In the genomic region with DNA sequence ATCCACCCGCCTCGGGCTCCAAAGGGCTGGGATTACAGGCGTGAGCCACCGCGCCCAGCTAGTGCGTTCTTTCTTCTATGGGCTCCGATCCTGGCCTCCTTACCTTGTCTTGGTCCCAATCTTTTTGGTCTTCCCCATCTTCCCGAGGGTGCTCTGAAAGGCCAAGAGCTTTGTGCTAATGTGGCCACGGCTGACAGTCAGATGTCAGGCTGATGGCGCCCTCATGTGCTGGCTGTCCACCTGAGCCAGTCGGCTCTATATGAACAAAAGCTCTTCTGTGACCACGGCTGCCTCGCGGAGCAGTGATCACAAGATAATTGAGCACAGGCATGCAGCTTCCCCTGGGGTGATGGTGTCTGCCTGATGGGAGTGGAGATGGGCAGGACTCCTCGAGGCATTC, we compare ENCODE assay signal across 9 cellular contexts. TPM values are rescaled to one million over a fixed set of nuclear protein-coding genes. Genes with fewer than 3 reads are reported as not detected.
DNase-seq lines count a peak whose midpoint lies in the region; TF ChIP-seq lines count a peak whose summit lies in the region.
"Had no signal": no experiment of that assay in that cellular context is flagged by ENCODE, and none has a peak within 500 bp of the region (broad histone marks: within the 10 kb centered on the region; RNA-seq: fewer than 3 reads in every experiment).

No MANE protein-coding gene starts in this region.

- TF ChIP-seq CTCF in LNCaP clone FGC (IDR thresholded peaks at IDR 0.05; ENCODE audit: control insufficient read depth, extremely low read depth, insufficient read depth): peak; percentile 23; the same call in 1 of the 2 replicates
- peak; percentile 61 for TF ChIP-seq CTCF in VCaP (conservative IDR thresholded peaks at IDR 0.05)
- no peak for TF ChIP-seq CTCF in neural crest cell (conservative IDR thresholded peaks at IDR 0.05)

- POLR2A ChIA-PET in CD8-positive, alpha-beta memory T cell (lab: Charles Lee): no interaction called here

- no peaks in the 10 kb centered on the region for H3K36me3 ChIP-seq in CD8-positive, alpha-beta memory T cell (ENCODE audit: insufficient read depth, low read length)

- H3K4me3 ChIP-seq in LNCaP clone FGC (ENCODE audit: low read depth, low read length): no peak overlapping the region
- no peak overlapping the region for H3K4me3 ChIP-seq in CD8-positive, alpha-beta memory T cell (ENCODE audit: low read length)

- no peaks in the 10 kb centered on the region for H3K27me3 Mint-ChIP-seq in neural crest cell (ENCODE audit: low read depth)
- H3K27me3 Mint-ChIP-seq in activated T-cell treated with anti-CD3 and anti-CD28 coated beads, Interleukin-2, amount 50 U/mL, for 24 hours: peaks cover 8% of the 10 kb centered on the region
- H3K27me3 Mint-ChIP-seq in CD8-positive, alpha-beta memory T cell: peaks cover 3 to 12% of the 10 kb centered on the region in 2 donors

- H3K4me3 Mint-ChIP-seq in neural crest cell: peak overlapping the region; percentile 0
- no peak overlapping the region for H3K4me3 Mint-ChIP-seq in activated T-cell treated with anti-CD3 and anti-CD28 coated beads, Interleukin-2, amount 50 U/mL, for 24 hours
- no peak overlapping the region for H3K4me3 Mint-ChIP-seq in CD8-positive, alpha-beta memory T cell

- DNase-seq in DMS53 (lab: John Stamatoyannopoulos, UW) (peak; percentile 81), DMS53 treated with DMSO at 0.1 percent for 48 hours (lab: John Stamatoyannopoulos, UW; ENCODE audit: unreplicated experiment) (no peak), LNCaP clone FGC (ENCODE audit: low read depth) (no peak), neural crest cell (ENCODE audit: low read depth, low spot score) (peak; percentile 15), NCI-H1436 (lab: John Stamatoyannopoulos, UW) (no peak)
- DNase-seq in activated T-cell treated with anti-CD3 and anti-CD28 coated beads, Interleukin-2, amount 50 U/mL, for 24 hours: no peak
- no peak for DNase-seq in CD8-positive, alpha-beta memory T cell
- DNase-seq: NCI-H1694 had no signal

- H3K27ac Mint-ChIP-seq in neural crest cell (ENCODE audit: unreplicated experiment): no peak overlapping the region
- H3K27ac Mint-ChIP-seq in activated T-cell treated with anti-CD3 and anti-CD28 coated beads, Interleukin-2, amount 50 U/mL, for 24 hours: no peak overlapping the region
- H3K27ac Mint-ChIP-seq in CD8-positive, alpha-beta memory T cell: no peak overlapping the region

- no peaks in the 10 kb centered on the region for H3K9me3 Mint-ChIP-seq in neural crest cell
- no peaks in the 10 kb centered on the region for H3K9me3 Mint-ChIP-seq in activated T-cell treated with anti-CD3 and anti-CD28 coated beads, Interleukin-2, amount 50 U/mL, for 24 hours
- peaks cover 0 to 2% (median 0%) of the 10 kb centered on the region in 5 donors for H3K9me3 Mint-ChIP-seq in CD8-positive, alpha-beta memory T cell

- no peak overlapping the region for H3K27ac ChIP-seq in VCaP
- H3K27ac ChIP-seq in CD8-positive, alpha-beta memory T cell (ENCODE audit: low read depth, low read length): no peak overlapping the region

- CTCF ChIA-PET in CD8-positive, alpha-beta memory T cell (lab: Charles Lee): interaction anchor here (0.7 to 3.5 kb wide), 4 partner anchors 15 to 84 kb away, joined by 3 to 13 read pairs (median 4); no protein-coding TSS in a partner anchor

- peaks cover 11% of the 10 kb centered on the region for H3K4me1 Mint-ChIP-seq in neural crest cell
- peaks cover 2% of the 10 kb centered on the region for H3K4me1 Mint-ChIP-seq in activated T-cell treated with anti-CD3 and anti-CD28 coated beads, Interleukin-2, amount 50 U/mL, for 24 hours (ENCODE audit: low read depth)
- H3K4me1 Mint-ChIP-seq in CD8-positive, alpha-beta memory T cell: peaks cover 0 to 2% (median 0%) of the 10 kb centered on the region in 3 donors

- H3K9me3 ChIP-seq in CD8-positive, alpha-beta memory T cell (ENCODE audit: low read length): no peaks in the 10 kb centered on the region

- H3K36me3 Mint-ChIP-seq in neural crest cell (ENCODE audit: low read depth): peaks cover 30% of the 10 kb centered on the region
- no peaks in the 10 kb centered on the region for H3K36me3 Mint-ChIP-seq in activated T-cell treated with anti-CD3 and anti-CD28 coated beads, Interleukin-2, amount 50 U/mL, for 24 hours (ENCODE audit: low read depth)
- no peaks in the 10 kb centered on the region for H3K36me3 Mint-ChIP-seq in CD8-positive, alpha-beta memory T cell

- H3K4me1 ChIP-seq in CD8-positive, alpha-beta memory T cell (ENCODE audit: insufficient read depth, low read length): no peaks in the 10 kb centered on the region

- H3K27me3 ChIP-seq in CD8-positive, alpha-beta memory T cell (ENCODE audit: insufficient read depth, low read length, poor library complexity, severe bottlenecking): no peaks in the 10 kb centered on the region

RNA-seq across cellular contexts. Expression of a gene that starts 11.0 kb away (rescaled TPM):
- 18.7 and 19.1 TPM in 2 replicates for total RNA-seq in neural crest cell
- 1 to 10 TPM; 8.2 to 8.4 TPM for total RNA-seq in CD8-positive, alpha-beta memory T cell
- polyA plus RNA-seq in CD8-positive, alpha-beta memory T cell: 8.1 TPM

RNA-seq across cellular contexts. Expression of a gene that starts 25.4 kb away (rescaled TPM):
- 104 and 119 TPM in 2 replicates for total RNA-seq in neural crest cell
- under 1 TPM; 0.22 to 0.33 TPM for total RNA-seq in CD8-positive, alpha-beta memory T cell
- polyA plus RNA-seq in CD8-positive, alpha-beta memory T cell: not detected

Comparison
In these comparisons a context has a peak if more than half of its experiments do, and no peak if none do; other contexts are left out.
1. DNase-seq: peak in DMS53 (single experiment) and neural crest cell (single experiment); none in DMS53 treated with DMSO at 0.1 percent for 48 hours (single experiment), LNCaP clone FGC (single experiment), activated T-cell treated with anti-CD3 and anti-CD28 coated beads, Interleukin-2, amount 50 U/mL, for 24 hours (single experiment), CD8-positive, alpha-beta memory T cell (0 of 5) and NCI-H1436 (single experiment).
2. RNA of a gene that starts 25.4 kb away (total RNA-seq): 104 to 119 TPM in neural crest cell; 0.22 to 0.33 TPM in CD8-positive, alpha-beta memory T cell; every median in the first group is over 10 times any median in the second.